Comparison of ENCODE assay signal across 1 cellular context in the genomic region with DNA sequence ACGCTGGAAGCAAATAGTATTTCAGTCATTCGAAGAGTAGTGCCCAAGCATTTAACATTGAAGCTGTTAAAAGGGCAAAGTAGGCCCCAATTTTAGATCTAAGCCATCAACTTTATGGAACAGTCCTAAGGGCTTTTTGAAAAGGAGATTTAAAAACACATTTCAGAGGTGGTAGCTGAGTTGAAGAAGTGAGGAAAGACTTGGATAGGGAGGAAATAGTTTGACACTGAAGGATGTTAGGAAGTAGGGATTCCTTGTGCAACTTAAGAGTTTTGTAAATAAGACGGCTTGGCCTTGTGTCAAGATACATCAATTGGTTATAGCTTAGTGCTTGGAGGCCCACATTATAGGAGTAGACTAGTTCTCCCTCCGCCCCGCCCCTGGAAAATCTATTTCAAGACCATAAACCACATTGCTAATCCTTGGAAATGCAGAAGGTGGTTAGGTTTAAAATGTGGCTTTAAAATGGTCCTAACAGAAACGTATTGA.
TF ChIP-seq lines count a peak whose summit lies in the region.

No MANE protein-coding gene starts in this region.

TF ChIP-seq in SK-N-SH treated with all-trans-retinoic acid at 6 μM for 48 hours, 23 proteins besides CTCF, POLR2A, EP300 and RAD21 (continued from another document):
- TF ChIP-seq, protein P1, sequence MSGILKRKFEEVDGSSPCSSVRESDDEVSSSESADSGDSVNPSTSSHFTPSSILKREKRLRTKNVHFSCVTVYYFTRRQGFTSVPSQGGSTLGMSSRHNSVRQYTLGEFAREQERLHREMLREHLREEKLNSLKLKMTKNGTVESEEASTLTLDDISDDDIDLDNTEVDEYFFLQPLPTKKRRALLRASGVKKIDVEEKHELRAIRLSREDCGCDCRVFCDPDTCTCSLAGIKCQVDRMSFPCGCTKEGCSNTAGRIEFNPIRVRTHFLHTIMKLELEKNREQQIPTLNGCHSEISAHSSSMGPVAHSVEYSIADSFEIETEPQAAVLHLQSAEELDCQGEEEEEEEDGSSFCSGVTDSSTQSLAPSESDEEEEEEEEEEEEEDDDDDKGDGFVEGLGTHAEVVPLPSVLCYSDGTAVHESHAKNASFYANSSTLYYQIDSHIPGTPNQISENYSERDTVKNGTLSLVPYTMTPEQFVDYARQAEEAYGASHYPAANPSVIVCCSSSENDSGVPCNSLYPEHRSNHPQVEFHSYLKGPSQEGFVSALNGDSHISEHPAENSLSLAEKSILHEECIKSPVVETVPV (CRISPR knock-in tag; IDR thresholded peaks at IDR 0.05) = no peak
- TF ChIP-seq ZNF70 (CRISPR knock-in tag; IDR thresholded peaks at IDR 0.05) (no peak), GLIS3 (CRISPR knock-in tag; IDR thresholded peaks at IDR 0.05) (no peak), TCF4 (CRISPR knock-in tag; IDR thresholded peaks at IDR 0.05; ENCODE audit: borderline replicate concordance) (no peak), ESRRG (CRISPR knock-in tag; IDR thresholded peaks at IDR 0.05) (no peak), RARB (CRISPR knock-in tag; IDR thresholded peaks at IDR 0.05) (no peak)
- TF ChIP-seq, protein P2, sequence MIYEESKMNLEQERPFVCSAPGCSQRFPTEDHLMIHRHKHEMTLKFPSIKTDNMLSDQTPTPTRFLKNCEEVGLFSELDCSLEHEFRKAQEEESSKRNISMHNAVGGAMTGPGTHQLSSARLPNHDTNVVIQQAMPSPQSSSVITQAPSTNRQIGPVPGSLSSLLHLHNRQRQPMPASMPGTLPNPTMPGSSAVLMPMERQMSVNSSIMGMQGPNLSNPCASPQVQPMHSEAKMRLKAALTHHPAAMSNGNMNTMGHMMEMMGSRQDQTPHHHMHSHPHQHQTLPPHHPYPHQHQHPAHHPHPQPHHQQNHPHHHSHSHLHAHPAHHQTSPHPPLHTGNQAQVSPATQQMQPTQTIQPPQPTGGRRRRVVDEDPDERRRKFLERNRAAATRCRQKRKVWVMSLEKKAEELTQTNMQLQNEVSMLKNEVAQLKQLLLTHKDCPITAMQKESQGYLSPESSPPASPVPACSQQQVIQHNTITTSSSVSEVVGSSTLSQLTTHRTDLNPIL (CRISPR knock-in tag; IDR thresholded peaks at IDR 0.05; ENCODE audit: low read depth) = no peak
- TF ChIP-seq, protein P3, sequence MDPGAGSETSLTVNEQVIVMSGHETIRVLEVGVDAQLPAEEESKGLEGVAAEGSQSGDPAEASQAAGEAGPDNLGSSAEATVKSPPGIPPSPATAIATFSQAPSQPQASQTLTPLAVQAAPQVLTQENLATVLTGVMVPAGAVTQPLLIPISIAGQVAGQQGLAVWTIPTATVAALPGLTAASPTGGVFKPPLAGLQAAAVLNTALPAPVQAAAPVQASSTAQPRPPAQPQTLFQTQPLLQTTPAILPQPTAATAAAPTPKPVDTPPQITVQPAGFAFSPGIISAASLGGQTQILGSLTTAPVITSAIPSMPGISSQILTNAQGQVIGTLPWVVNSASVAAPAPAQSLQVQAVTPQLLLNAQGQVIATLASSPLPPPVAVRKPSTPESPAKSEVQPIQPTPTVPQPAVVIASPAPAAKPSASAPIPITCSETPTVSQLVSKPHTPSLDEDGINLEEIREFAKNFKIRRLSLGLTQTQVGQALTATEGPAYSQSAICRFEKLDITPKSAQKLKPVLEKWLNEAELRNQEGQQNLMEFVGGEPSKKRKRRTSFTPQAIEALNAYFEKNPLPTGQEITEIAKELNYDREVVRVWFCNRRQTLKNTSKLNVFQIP (CRISPR knock-in tag; IDR thresholded peaks at IDR 0.05; ENCODE audit: borderline replicate concordance, low read depth) = no peak
